ENCODE assay signal across 22 cellular contexts in the genomic region with DNA sequence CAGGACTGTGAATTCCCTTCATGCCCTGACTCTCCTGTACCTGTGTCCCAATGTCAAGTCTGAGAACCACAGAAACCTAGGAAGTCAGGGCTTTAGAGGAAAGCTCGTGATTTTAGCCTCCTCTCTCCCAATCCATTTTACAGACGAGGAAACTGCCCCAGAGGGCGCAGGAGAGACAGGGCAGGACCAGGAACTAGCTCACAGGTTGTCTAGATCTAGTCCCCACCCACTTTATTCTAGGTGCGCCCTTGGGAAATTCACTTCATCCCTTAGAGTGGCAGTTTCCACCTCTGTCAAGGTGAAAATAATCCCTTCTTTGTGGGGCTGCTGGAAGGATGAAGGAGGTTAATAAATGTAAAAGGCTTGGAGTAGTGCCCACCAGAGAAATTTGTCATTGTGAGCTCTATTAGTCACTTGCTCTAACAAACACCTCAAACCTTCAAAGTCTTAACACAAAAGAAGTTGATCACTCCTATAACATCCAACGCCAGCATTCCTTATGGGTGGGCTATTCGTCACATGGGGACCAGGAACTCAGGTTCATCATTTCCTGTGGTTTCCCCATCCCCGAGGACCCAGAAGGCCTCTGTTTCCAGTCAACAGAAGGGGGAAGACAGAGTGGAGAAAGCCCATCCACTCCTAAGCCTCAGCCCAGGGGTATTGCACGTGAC.
A peak's percentile ranks its signal among the peaks of the same experiment; 100 is the strongest.
DNase-seq lines count a peak whose midpoint lies in the region; ATAC-seq, FAIRE-seq and TF ChIP-seq lines count a peak whose summit lies in the region.
"Had no signal": no experiment of that assay in that cellular context is flagged by ENCODE, and none has a peak within 500 bp of the region (broad histone marks: within the 10 kb centered on the region; RNA-seq: fewer than 3 reads in every experiment).

No MANE protein-coding gene starts in this region.

- intact Hi-C loops in left colon (cut with DNase I, micrococcal nuclease) = no loop called here

- no peaks in the 10 kb centered on the region for H4K20me1 ChIP-seq in astrocyte (ENCODE audit: insufficient read depth, low read length)

- no peaks in the 10 kb centered on the region for H3K79me2 ChIP-seq in astrocyte (ENCODE audit: insufficient read depth, low read length)

- no peak overlapping the region for H3K4me3 Mint-ChIP-seq in activated CD8-positive, alpha-beta memory T cell treated with anti-CD3 and anti-CD28 coated beads, Interleukin-2, amount 10 ng/mL, durations not matched to agents 7 days and 5 days
- no peak overlapping the region for H3K4me3 Mint-ChIP-seq in astrocyte (ENCODE audit: unreplicated experiment)
- H3K4me3 Mint-ChIP-seq: CD8-positive, alpha-beta T cell had no signal

- H3K4me3 ChIP-seq in astrocyte (ENCODE audit: insufficient read depth, low read depth, low read length) = no peak overlapping the region
- H3K4me3 ChIP-seq: Peyer's patch had no signal

- no peaks in the 10 kb centered on the region for H3K9me3 Mint-ChIP-seq in activated CD8-positive, alpha-beta memory T cell treated with anti-CD3 and anti-CD28 coated beads, Interleukin-2, amount 10 ng/mL, durations not matched to agents 7 days and 5 days (ENCODE audit: low read depth)
- H3K9me3 Mint-ChIP-seq in astrocyte (ENCODE audit: unreplicated experiment) = peaks cover 5% of the 10 kb centered on the region
- H3K9me3 Mint-ChIP-seq: CD8-positive, alpha-beta T cell had no signal

- H3K27me3 ChIP-seq in astrocyte (ENCODE audit: insufficient read depth, low read length) = no peaks in the 10 kb centered on the region
- H3K27me3 ChIP-seq: Peyer's patch had no signal

- peak overlapping the region; percentile 38 for H3K4me2 ChIP-seq in astrocyte (ENCODE audit: low read length)
- H3K4me2 ChIP-seq: KMS-11 had no signal

- no peaks in the 10 kb centered on the region for H3K36me3 Mint-ChIP-seq in activated CD8-positive, alpha-beta memory T cell treated with anti-CD3 and anti-CD28 coated beads, Interleukin-2, amount 10 ng/mL, durations not matched to agents 7 days and 5 days
- no peaks in the 10 kb centered on the region for H3K36me3 Mint-ChIP-seq in astrocyte (ENCODE audit: low read depth, unreplicated experiment)
- H3K36me3 Mint-ChIP-seq: CD8-positive, alpha-beta T cell had no signal

- no peaks in the 10 kb centered on the region for H3K9me3 ChIP-seq in astrocyte (ENCODE audit: insufficient read depth, low read depth, low read length)

- peak; percentile 25 for DNase-seq in activated CD8-positive, alpha-beta memory T cell treated with anti-CD3 and anti-CD28 coated beads, Interleukin-2, amount 10 ng/mL, durations not matched to agents 7 days and 5 days
- DNase-seq in activated CD8-positive, alpha-beta memory T cell treated with anti-CD3 and anti-CD28 coated beads, Interleukin-2, amount 50 U/mL, for 48 hours = no peak
- peak; percentile 19 for DNase-seq in astrocyte (ENCODE audit: low read depth)
- DNase-seq in left colon = peak in 1 of 2 donors; percentile 24
- DNase-seq in DMS53 (lab: John Stamatoyannopoulos, UW) = no peak
- DNase-seq in T-helper 1 cell = no peak
- DNase-seq in amniotic stem cell (lab: John Stamatoyannopoulos, UW) = no peak
- DNase-seq in NCI-H226 = no peak
- DNase-seq: 8988T, C1 segment of cervical spinal cord, DMS153, NCI-H1105, NCI-H146, NCI-H2029, NCI-H345, NCI-H524 treated with DMSO at 0.1 percent for 48 hours, NCI-H82, Peyer's patch had no signal

- peaks cover 19% of the 10 kb centered on the region for H3K27me3 Mint-ChIP-seq in activated CD8-positive, alpha-beta memory T cell treated with anti-CD3 and anti-CD28 coated beads, Interleukin-2, amount 10 ng/mL, durations not matched to agents 7 days and 5 days
- H3K27me3 Mint-ChIP-seq in astrocyte (ENCODE audit: low read depth, unreplicated experiment) = peaks cover 32% of the 10 kb centered on the region

- CTCF ChIA-PET in activated CD8-positive, alpha-beta memory T cell treated with anti-CD3 and anti-CD28 coated beads, Interleukin-2, amount 10 ng/mL, durations not matched to agents 7 days and 5 days (lab: Charles Lee) = interaction anchor here (0.9 kb wide), 1 partner anchor 14 kb away, joined by 3 read pairs; no protein-coding TSS in a partner anchor

- no peak for TF ChIP-seq CTCF in astrocyte (IDR thresholded peaks at IDR 0.05; ENCODE audit: insufficient read depth, low read depth, low read length)

- H3K27ac ChIP-seq in astrocyte (ENCODE audit: low read depth, low read length) = no peak overlapping the region
- H3K27ac ChIP-seq: KMS-11, Peyer's patch had no signal

- H3K9ac ChIP-seq in astrocyte (ENCODE audit: low read length) = no peak overlapping the region
- H3K9ac ChIP-seq: KMS-11 had no signal

- H3K27ac Mint-ChIP-seq in activated CD8-positive, alpha-beta memory T cell treated with anti-CD3 and anti-CD28 coated beads, Interleukin-2, amount 10 ng/mL, durations not matched to agents 7 days and 5 days = no peak overlapping the region
- no peak overlapping the region for H3K27ac Mint-ChIP-seq in astrocyte (ENCODE audit: unreplicated experiment)
- H3K27ac Mint-ChIP-seq: CD8-positive, alpha-beta T cell had no signal

- no peak for ATAC-seq in activated CD8-positive, alpha-beta memory T cell treated with anti-CD3 and anti-CD28 coated beads, Interleukin-2, amount 10 ng/mL, durations not matched to agents 7 days and 5 days
- peak; percentile 32 for ATAC-seq in left colon
- ATAC-seq: CD8-positive, alpha-beta T cell; HepG2 had no signal

- no peaks in the 10 kb centered on the region for H3K36me3 ChIP-seq in astrocyte (ENCODE audit: insufficient read depth, low read length)
- H3K36me3 ChIP-seq: Peyer's patch had no signal

- peaks cover 20% of the 10 kb centered on the region for H3K4me1 ChIP-seq in astrocyte (ENCODE audit: insufficient read depth, low read length)

- H2AFZ ChIP-seq in astrocyte (ENCODE audit: low read depth, low read length) = peak overlapping the region; percentile 39

- H3K4me1 Mint-ChIP-seq in activated CD8-positive, alpha-beta memory T cell treated with anti-CD3 and anti-CD28 coated beads, Interleukin-2, amount 10 ng/mL, durations not matched to agents 7 days and 5 days = no peaks in the 10 kb centered on the region
- H3K4me1 Mint-ChIP-seq in astrocyte (ENCODE audit: low read depth, unreplicated experiment) = peaks cover 18% of the 10 kb centered on the region

- FAIRE-seq in astrocyte (lab: Jason Lieb, UNC) = no peak
- FAIRE-seq: G401.6, HepG2 had no signal

Comparison
In these comparisons a context has a peak if more than half of its experiments do, and no peak if none do; other contexts are left out.
1. DNase-seq: peak in activated CD8-positive, alpha-beta memory T cell treated with anti-CD3 and anti-CD28 coated beads, Interleukin-2, amount 10 ng/mL, durations not matched to agents 7 days and 5 days (single experiment) and astrocyte (single experiment); none in activated CD8-positive, alpha-beta memory T cell treated with anti-CD3 and anti-CD28 coated beads, Interleukin-2, amount 50 U/mL, for 48 hours (single experiment), DMS53 (single experiment), T-helper 1 cell (0 of 5), amniotic stem cell (single experiment) and NCI-H226 (single experiment).